20 cellular contexts compared by ENCODE assay signal in genomic region chr1:173302366-173302765, GRCh38.
A peak's percentile ranks its signal among the peaks of the same experiment; 100 is the strongest.
DNase-seq lines count a peak whose midpoint lies in the region; ATAC-seq, FAIRE-seq and TF ChIP-seq lines count a peak whose summit lies in the region.
"Had no signal": no experiment of that assay in that cellular context is flagged by ENCODE, and none has a peak within 500 bp of the region (broad histone marks: within the 10 kb centered on the region; RNA-seq: fewer than 3 reads in every experiment).

No MANE protein-coding gene starts in this region.

- H3K9me3 Mint-ChIP-seq in stimulated activated naive B cell treated with anti-CD40 and anti-IgM and Interleukin-4, amounts not matched to agents 10 μg/mL and 1 μg/mL and 100 μg/mL, for 72 hours = peaks cover 9 to 15% of the 10 kb centered on the region in 2 donors

- no peak for TF ChIP-seq RAD21 in H1 (IDR thresholded peaks at IDR 0.05 in 1 of 2, conservative IDR thresholded peaks at IDR 0.05 in 1 of 2; ENCODE audit: low read depth in 2 of 2, low read length in 2 of 2)

- no peak for DNase-seq in H1 (ENCODE audit: low read depth in 1 of 2, low spot score in 2 of 2)
- no peak for DNase-seq in mesendoderm
- DNase-seq in stimulated activated naive B cell treated with anti-CD40 and anti-IgM and Interleukin-4, amounts not matched to agents 10 μg/mL and 1 μg/mL and 100 μg/mL, for 72 hours = no peak
- no peak for DNase-seq in cardiac septum (ENCODE audit: low spot score)
- no peak for DNase-seq in GM10248 (ENCODE audit: extremely low spot score)
- DNase-seq: 8988T; Calu3; CD4-positive, alpha-beta memory T cell; DMS79 treated with DMSO at 0.1 percent for 48 hours; GM23248; HCEC 1CT; IMR-90 had no signal

- no peak overlapping the region for H4K5ac ChIP-seq in H1 (ENCODE audit: insufficient read length, low read depth, low read length)
- H4K5ac ChIP-seq in mesendoderm (ENCODE audit: low read length) = no peak overlapping the region

- H3K79me1 ChIP-seq in H1 (ENCODE audit: low read depth, low read length) (no peaks in the 10 kb centered on the region), mesendoderm (ENCODE audit: low read length) (no peaks in the 10 kb centered on the region)

- H3K4me1 Mint-ChIP-seq in stimulated activated naive B cell treated with anti-CD40 and anti-IgM and Interleukin-4, amounts not matched to agents 10 μg/mL and 1 μg/mL and 100 μg/mL, for 72 hours = peaks cover 40 to 70% of the 10 kb centered on the region in 2 donors
- H3K4me1 Mint-ChIP-seq: CD14-positive monocyte had no signal

- peaks cover 13 to 25% of the 10 kb centered on the region in 2 donors for H3K36me3 Mint-ChIP-seq in stimulated activated naive B cell treated with anti-CD40 and anti-IgM and Interleukin-4, amounts not matched to agents 10 μg/mL and 1 μg/mL and 100 μg/mL, for 72 hours
- H3K36me3 Mint-ChIP-seq: CD14-positive monocyte had no signal

- no peak overlapping the region for H3K23ac ChIP-seq in H1 (ENCODE audit: insufficient read length)
- H3K23ac ChIP-seq in mesendoderm (ENCODE audit: low read length) = no peak overlapping the region

- no peak overlapping the region for H4K8ac ChIP-seq in H1 (ENCODE audit: extremely low read depth, insufficient read depth, low read length)
- H4K8ac ChIP-seq in mesendoderm (ENCODE audit: low read depth, low read length) = no peak overlapping the region

- H3K4ac ChIP-seq in H1 (replicated peaks; ENCODE audit: insufficient read length, low read depth, low read length) (peak overlapping the region; percentile 80), mesendoderm (ENCODE audit: low read depth, low read length) (no peak overlapping the region)

- WGBS in H1 (ENCODE audit: extremely low coverage in 1 of 2, insufficient coverage in 1 of 2, insufficient read length in 1 of 2, insufficient replicate concordance in 2 of 2, low coverage in 1 of 2, low lambda C conversion rate in 2 of 2, missing lambda C conversion rate in 1 of 2), 2 experiments = 75% methylated on average over 1 of the region's 1 CpG; no CpG with 5 or more reads in 1 of the 2 experiments
- WGBS in mesendoderm (ENCODE audit: extremely low coverage, insufficient coverage, low lambda C conversion rate) = no CpG with 5 or more reads among the region's 1 CpG

- H4K20me1 ChIP-seq in H1 (replicated peaks in 1 of 2; ENCODE audit: control insufficient read depth in 1 of 2, insufficient read depth in 2 of 2, low read length in 2 of 2) = no peaks in the 10 kb centered on the region
- H4K20me1 ChIP-seq: BLaER1 had no signal

- POLR2A ChIA-PET in H1 (lab: Charles Lee; ENCODE audit: partially characterized antibody) = no interaction called here
- POLR2A ChIA-PET in GM10248 (lab: Yijun Ruan, JAX) = no interaction called here

- H3K56ac ChIP-seq in H1 (replicated peaks; ENCODE audit: insufficient read length, low read depth, low read length) = no peak overlapping the region
- H3K56ac ChIP-seq in mesendoderm (ENCODE audit: low read length) = no peak overlapping the region

- H2AFZ ChIP-seq in H1 (ENCODE audit: low read length) = no peak overlapping the region
- H2AFZ ChIP-seq: GM23248 had no signal

- H3K36me3 ChIP-seq in HUES48 (ENCODE audit: control insufficient read depth, insufficient read depth, low read length) (no peaks in the 10 kb centered on the region), H1 (ENCODE audit: control insufficient read depth in 2 of 4, insufficient read depth in 4 of 4, low read length in 3 of 4) (no peaks in the 10 kb centered on the region), mesendoderm (ENCODE audit: control insufficient read depth, insufficient read depth, low read length) (no peaks in the 10 kb centered on the region)
- H3K36me3 ChIP-seq: BLaER1 had no signal

- no peak overlapping the region for H3K18ac ChIP-seq in H1 (ENCODE audit: extremely low read depth, low read length)
- H3K18ac ChIP-seq in mesendoderm (ENCODE audit: low read length) = no peak overlapping the region

- TF ChIP-seq POLR2A in H1 (IDR thresholded peaks at IDR 0.05; ENCODE audit: control extremely low read depth in 1 of 2, low read depth in 2 of 2, low read length in 2 of 2) = no peak

- H2BK12ac ChIP-seq in H1 (ENCODE audit: low read depth, low read length) = no peak overlapping the region

- H3K4me1 ChIP-seq in HUES48 (ENCODE audit: control insufficient read depth, insufficient read depth, low read length) (peaks cover 12% of the 10 kb centered on the region), H1 (replicated peaks in 1 of 4; ENCODE audit: control insufficient read depth in 3 of 4, insufficient read depth in 4 of 4, low read length in 3 of 4) (peaks cover 0 to 6% (median 0%) of the 10 kb centered on the region in 4 experiments; a peak in 2 of 7 replicates), mesendoderm (ENCODE audit: control insufficient read depth, low read depth, low read length) (no peaks in the 10 kb centered on the region)

- no peak overlapping the region for H4K91ac ChIP-seq in H1 (replicated peaks; ENCODE audit: insufficient read length, low read length)

- H3K9ac ChIP-seq in HUES48 (ENCODE audit: low read depth, low read length) = no peak overlapping the region
- H3K9ac ChIP-seq in H1 (replicated peaks in 1 of 4; ENCODE audit: extremely low read depth in 1 of 4, low read depth in 3 of 4, low read length in 3 of 4) = no peak overlapping the region
- no peak overlapping the region for H3K9ac ChIP-seq in mesendoderm (ENCODE audit: low read length)
- H3K9ac ChIP-seq: BLaER1, GM23248 had no signal

- FAIRE-seq in H1 (lab: Jason Lieb, UNC) = no peak
- FAIRE-seq: GM12891, GM19239, H54 had no signal

- no peaks in the 10 kb centered on the region for H3K27me3 Mint-ChIP-seq in stimulated activated naive B cell treated with anti-CD40 and anti-IgM and Interleukin-4, amounts not matched to agents 10 μg/mL and 1 μg/mL and 100 μg/mL, for 72 hours
- H3K27me3 Mint-ChIP-seq: CD4-positive, alpha-beta memory T cell had no signal

- no peak overlapping the region for H3K14ac ChIP-seq in H1 (ENCODE audit: insufficient read length)

- H2BK120ac ChIP-seq in H1 (replicated peaks; ENCODE audit: low read depth, low read length) (no peak overlapping the region), mesendoderm (ENCODE audit: low read depth, low read length) (no peak overlapping the region)

- no peak overlapping the region for H2BK5ac ChIP-seq in H1 (ENCODE audit: low read depth, low read length)
- no peak overlapping the region for H2BK5ac ChIP-seq in mesendoderm (ENCODE audit: low read length)

- no peak overlapping the region for H3K4me3 ChIP-seq in HUES48 (ENCODE audit: low read depth, low read length)
- H3K4me3 ChIP-seq in H1 (ENCODE audit: extremely low read depth in 1 of 4, insufficient read depth in 2 of 4, low read depth in 3 of 4, low read length in 4 of 4) = no peak overlapping the region
- H3K4me3 ChIP-seq in mesendoderm (ENCODE audit: low read length) = no peak overlapping the region
- H3K4me3 ChIP-seq: BLaER1, GM23248 had no signal

- H3K27me3 ChIP-seq in HUES48 (ENCODE audit: control insufficient read depth, insufficient read depth, low read length) (no peaks in the 10 kb centered on the region), H1 (replicated peaks in 1 of 4; ENCODE audit: control insufficient read depth in 3 of 4, extremely low read depth in 1 of 4, insufficient read depth in 3 of 4, low read length in 3 of 4) (no peaks in the 10 kb centered on the region), mesendoderm (ENCODE audit: insufficient read depth, low read length, poor library complexity) (no peaks in the 10 kb centered on the region)
- H3K27me3 ChIP-seq: BLaER1 had no signal

- intact Hi-C loops in cardiac septum (cut with DNase I) = no loop called here

- H2BK20ac ChIP-seq in H1 (ENCODE audit: low read length) = no peak overlapping the region

- TF ChIP-seq CTCF in H1 (IDR thresholded peaks at IDR 0.05; ENCODE audit: control extremely low read depth in 1 of 3, insufficient read depth in 1 of 3, low read depth in 1 of 3, low read length in 3 of 3) = no peak
- no peak for TF ChIP-seq CTCF in GM10248 (IDR thresholded peaks at IDR 0.05; ENCODE audit: control extremely low read depth, extremely low read depth, low read depth, missing control alignments)

- CTCF ChIA-PET in H1 (lab: Charles Lee; ENCODE audit: partially characterized antibody) = no interaction called here
- CTCF ChIA-PET in GM10248 (lab: Yijun Ruan, JAX) = no interaction called here

- TF ChIP-seq EP300 in H1 (IDR thresholded peaks at IDR 0.05; ENCODE audit: borderline replicate concordance in 1 of 2, low read depth in 2 of 2, low read length in 2 of 2) = no peak

- H3K4me2 ChIP-seq in H1 (ENCODE audit: insufficient read depth in 1 of 2, low read depth in 2 of 2, low read length in 2 of 2) (no peak overlapping the region), mesendoderm (ENCODE audit: low read length) (no peak overlapping the region)
- H3K4me2 ChIP-seq: BLaER1 had no signal

- no peaks in the 10 kb centered on the region for H3K9me3 ChIP-seq in HUES48 (ENCODE audit: control insufficient read depth, insufficient read depth, low read length)
- no peaks in the 10 kb centered on the region for H3K9me3 ChIP-seq in H1 (ENCODE audit: insufficient read depth in 2 of 2, low read depth in 1 of 2, low read length in 1 of 2)
- H3K9me3 ChIP-seq: BLaER1 had no signal

- H3K79me2 ChIP-seq in H1 (ENCODE audit: control insufficient read depth in 1 of 2, insufficient read depth in 2 of 2, low read length in 2 of 2) (no peaks in the 10 kb centered on the region), mesendoderm (ENCODE audit: control insufficient read depth, insufficient read depth, low read length) (no peaks in the 10 kb centered on the region)

- no peaks in the 10 kb centered on the region for H3K23me2 ChIP-seq in H1 (ENCODE audit: low read depth, low read length)

- peak overlapping the region; percentile 33 for H3K27ac Mint-ChIP-seq in stimulated activated naive B cell treated with anti-CD40 and anti-IgM and Interleukin-4, amounts not matched to agents 10 μg/mL and 1 μg/mL and 100 μg/mL, for 72 hours
- H3K27ac Mint-ChIP-seq: CD4-positive, alpha-beta memory T cell had no signal

- H3K27ac ChIP-seq in HUES48 (ENCODE audit: low read depth, low read length) (peak overlapping the region; percentile 54), H1 (ENCODE audit: low read depth, low read length) (no peak overlapping the region), mesendoderm (ENCODE audit: low read depth, low read length) (no peak overlapping the region)
- H3K27ac ChIP-seq: BLaER1, GM23248, HL-60 had no signal

- H3K4me3 Mint-ChIP-seq in stimulated activated naive B cell treated with anti-CD40 and anti-IgM and Interleukin-4, amounts not matched to agents 10 μg/mL and 1 μg/mL and 100 μg/mL, for 72 hours = no peak overlapping the region
- H3K4me3 Mint-ChIP-seq: CD14-positive monocyte; CD4-positive, alpha-beta memory T cell had no signal

- H2BK15ac ChIP-seq in H1 (ENCODE audit: low read length) (no peak overlapping the region), mesendoderm (replicated peaks; ENCODE audit: low read depth) (peak overlapping the region; percentile 57)

- no peak for ATAC-seq in stimulated activated naive B cell treated with anti-CD40 and anti-IgM and Interleukin-4, amounts not matched to agents 10 μg/mL and 1 μg/mL and 100 μg/mL, for 72 hours (replicated peaks)
- ATAC-seq in HG03045 (IDR thresholded peaks at IDR 0.05; ENCODE audit: unreplicated experiment) = no peak

- no peak overlapping the region for H2AK5ac ChIP-seq in H1 (ENCODE audit: low read depth, low read length)
- no peak overlapping the region for H2AK5ac ChIP-seq in mesendoderm (ENCODE audit: low read length)

TF ChIP-seq in H1, 55 proteins besides CTCF, POLR2A, EP300 and RAD21 (continues in another document):
- TF ChIP-seq BACH1 (IDR thresholded peaks at IDR 0.05; ENCODE audit: low read length) = no peak
